11 cellular contexts compared by ENCODE assay signal in genomic region chr3:44993471-44994205, GRCh38. TPM values are rescaled to one million over a fixed set of nuclear protein-coding genes. Genes with fewer than 3 reads are reported as not detected.
DNase-seq lines count a peak whose midpoint lies in the region; ATAC-seq and TF ChIP-seq lines count a peak whose summit lies in the region.
"Had no signal": no experiment of that assay in that cellular context is flagged by ENCODE, and none has a peak within 500 bp of the region (broad histone marks: within the 10 kb centered on the region; RNA-seq: fewer than 3 reads in every experiment).

No MANE protein-coding gene starts in this region.

- no peak for TF ChIP-seq POLR2A in tibial nerve (IDR thresholded peaks at IDR 0.05)
- TF ChIP-seq POLR2A in prostate gland (IDR thresholded peaks at IDR 0.05), result no peak

- H3K27ac ChIP-seq in left ventricle myocardium inferior (replicated peaks), result peak overlapping the region; percentile 46
- H3K27ac ChIP-seq in tibial nerve, result peak overlapping the region in 3 of 4 donors; percentile 14 to 75 (median 60)
- no peak overlapping the region for H3K27ac ChIP-seq in prostate gland

- H3K4me3 ChIP-seq in left ventricle myocardium inferior (no peak overlapping the region), tibial nerve (no peak overlapping the region), prostate gland (no peak overlapping the region)

- no peak for ATAC-seq in Right ventricle myocardium superior (ENCODE audit: poor library complexity)
- ATAC-seq in GM18517 (IDR thresholded peaks at IDR 0.05; ENCODE audit: unreplicated experiment), result no peak

- H3K27me3 ChIP-seq in left ventricle myocardium inferior (ENCODE audit: low read depth), result no peaks in the 10 kb centered on the region
- H3K27me3 ChIP-seq in tibial nerve, result no peaks in the 10 kb centered on the region
- no peaks in the 10 kb centered on the region for H3K27me3 ChIP-seq in prostate gland (replicated peaks; ENCODE audit: insufficient read depth)

- H3K9me3 ChIP-seq in left ventricle myocardium inferior (replicated peaks) (no peaks in the 10 kb centered on the region), tibial nerve (no peaks in the 10 kb centered on the region), prostate gland (no peaks in the 10 kb centered on the region)

- intact Hi-C loops in left ventricle myocardium inferior (cut with micrococcal nuclease), result no loop called here
- intact Hi-C loops in Right ventricle myocardium superior (cut with DNase I), result no loop called here
- intact Hi-C loops in prostate gland (cut with DNase I), result no loop called here

- TF ChIP-seq CTCF in left ventricle myocardium inferior (IDR thresholded peaks at IDR 0.05; ENCODE audit: borderline replicate concordance) (no peak), tibial nerve (IDR thresholded peaks at IDR 0.05) (no peak), prostate gland (IDR thresholded peaks at IDR 0.05) (no peak)

- TF ChIP-seq EP300 in tibial nerve (IDR thresholded peaks at IDR 0.05), result no peak

- H3K36me3 ChIP-seq in left ventricle myocardium inferior (peaks cover 38% of the 10 kb centered on the region), tibial nerve (peaks cover 0 to 52% (median 0%) of the 10 kb centered on the region in 3 donors), prostate gland (no peaks in the 10 kb centered on the region)

- DNase-seq in left ventricle myocardium inferior, result no peak
- DNase-seq in Right ventricle myocardium superior, result no peak
- peak; percentile 88 for DNase-seq in astrocyte of the hippocampus (ENCODE audit: low read depth, low spot score)
- peak; percentile 73 for DNase-seq in islet precursor cell
- no peak for DNase-seq in tibial nerve (ENCODE audit: low spot score in 2 of 2)
- DNase-seq in prostate gland (ENCODE audit: low spot score), result no peak
- no peak for DNase-seq in activated CD4-positive, alpha-beta T cell treated with anti-CD3 and anti-CD28 coated beads, Interleukin-2, amount 50 U/mL, for 4 hours
- DNase-seq: activated T-cell treated with anti-CD3 and anti-CD28 coated beads, Interleukin-2, amount 50 U/mL, for 48 hours had no signal

- H3K4me1 ChIP-seq in left ventricle myocardium inferior (peaks cover 69% of the 10 kb centered on the region), tibial nerve (peaks cover 0 to 39% (median 21%) of the 10 kb centered on the region in 4 donors), prostate gland (replicated peaks) (no peaks in the 10 kb centered on the region)

RNA-seq across cellular contexts. Expression of gene EXOSC7, which starts 17.6 kb away (rescaled TPM):
- total RNA-seq in left ventricle myocardium inferior (27.2 TPM), Right ventricle myocardium superior (24.4 TPM), tibial nerve (10 to 100 TPM; 48.3 to 67.7 (median 64.2) TPM), prostate gland (10 to 100 TPM; 55.2 to 56.2 TPM)

RNA-seq across cellular contexts. Expression of gene ZDHHC3, which starts 17.7 kb away (rescaled TPM):
- total RNA-seq in left ventricle myocardium inferior, result 40.2 TPM
- total RNA-seq in Right ventricle myocardium superior, result 35.6 TPM
- total RNA-seq in tibial nerve, result 100 to 1,000 TPM in 3 of 4 donors, 10 to 100 TPM in 1; 98.4 to 139 (median 117) TPM
- 10 to 100 TPM; 64.6 to 91.7 TPM for total RNA-seq in prostate gland

RNA-seq across cellular contexts. Expression of gene CLEC3B, which starts 32.5 kb away (rescaled TPM):
- total RNA-seq in left ventricle myocardium inferior (80.8 TPM), Right ventricle myocardium superior (78.6 TPM), tibial nerve (100 to 1,000 TPM; 137 to 819 (median 340) TPM), prostate gland (10 to 100 TPM; 16.0 to 61.1 TPM)
- total RNA-seq: endothelial cell of umbilical vein, SK-MEL-5 had no signal

Comparison
In these comparisons a context has a peak if more than half of its experiments do, and no peak if none do; other contexts are left out.
1. DNase-seq: peak in astrocyte of the hippocampus (single experiment) and islet precursor cell (single experiment); none in left ventricle myocardium inferior (single experiment), Right ventricle myocardium superior (single experiment), tibial nerve (0 of 2), prostate gland (single experiment) and activated CD4-positive, alpha-beta T cell treated with anti-CD3 and anti-CD28 coated beads, Interleukin-2, amount 50 U/mL, for 4 hours (0 of 2).
2. H3K27ac ChIP-seq: peak in left ventricle myocardium inferior (single experiment) and tibial nerve (3 of 4); none in prostate gland (0 of 2).